ENCODE assay signal across 19 cellular contexts in genomic region chr9:93315118-93315517, GRCh38.
"Had no signal": no experiment of that assay in that cellular context is flagged by ENCODE, and none has a peak within 500 bp of the region (broad histone marks: within the 10 kb centered on the region; RNA-seq: fewer than 3 reads in every experiment).

No MANE protein-coding gene starts in this region.

- H3K4me3 ChIP-seq: colonic mucosa, heart left ventricle, spleen, stomach, thoracic aorta, transverse colon had no signal

- ATAC-seq: esophagus mucosa, heart left ventricle, sciatic nerve had no signal

- H3K36me3 Mint-ChIP-seq: naive B cell had no signal

- H3K4me3 Mint-ChIP-seq: naive B cell, neural crest cell had no signal

- DNase-seq: colonic mucosa; effector CD8-positive, alpha-beta T cell; heart left ventricle; hippocampal formation; kidney glomerular epithelial cell; mesendoderm; naive B cell; spleen; stimulated activated CD4-positive, alpha-beta T cell treated with anti-CD3 and anti-CD28 coated beads, Interleukin-15, amount 100 ng/mL, for 24 hours; stimulated activated CD4-positive, alpha-beta T cell treated with anti-CD3 and anti-CD28 coated beads, Interleukin-1b, Interleukin-23, amount 100 ng/mL, for 48 hours; stimulated activated CD4-positive, alpha-beta T cell treated with anti-CD3 and anti-CD28 coated beads, Interleukin-4, amount 100 ng/mL, for 24 hours; stimulated activated naive CD4-positive, alpha-beta T cell; stomach; substantia nigra; transverse colon had no signal

- H3K27ac ChIP-seq: colonic mucosa, heart left ventricle, spleen, stomach, thoracic aorta, transverse colon had no signal

- H3K27me3 ChIP-seq: colonic mucosa, transverse colon had no signal

- H3K27ac Mint-ChIP-seq: naive B cell had no signal

- H3K9me3 Mint-ChIP-seq: naive B cell, neural crest cell had no signal
